Comparison of ENCODE assay signal across 1 cellular context in the genomic region with DNA sequence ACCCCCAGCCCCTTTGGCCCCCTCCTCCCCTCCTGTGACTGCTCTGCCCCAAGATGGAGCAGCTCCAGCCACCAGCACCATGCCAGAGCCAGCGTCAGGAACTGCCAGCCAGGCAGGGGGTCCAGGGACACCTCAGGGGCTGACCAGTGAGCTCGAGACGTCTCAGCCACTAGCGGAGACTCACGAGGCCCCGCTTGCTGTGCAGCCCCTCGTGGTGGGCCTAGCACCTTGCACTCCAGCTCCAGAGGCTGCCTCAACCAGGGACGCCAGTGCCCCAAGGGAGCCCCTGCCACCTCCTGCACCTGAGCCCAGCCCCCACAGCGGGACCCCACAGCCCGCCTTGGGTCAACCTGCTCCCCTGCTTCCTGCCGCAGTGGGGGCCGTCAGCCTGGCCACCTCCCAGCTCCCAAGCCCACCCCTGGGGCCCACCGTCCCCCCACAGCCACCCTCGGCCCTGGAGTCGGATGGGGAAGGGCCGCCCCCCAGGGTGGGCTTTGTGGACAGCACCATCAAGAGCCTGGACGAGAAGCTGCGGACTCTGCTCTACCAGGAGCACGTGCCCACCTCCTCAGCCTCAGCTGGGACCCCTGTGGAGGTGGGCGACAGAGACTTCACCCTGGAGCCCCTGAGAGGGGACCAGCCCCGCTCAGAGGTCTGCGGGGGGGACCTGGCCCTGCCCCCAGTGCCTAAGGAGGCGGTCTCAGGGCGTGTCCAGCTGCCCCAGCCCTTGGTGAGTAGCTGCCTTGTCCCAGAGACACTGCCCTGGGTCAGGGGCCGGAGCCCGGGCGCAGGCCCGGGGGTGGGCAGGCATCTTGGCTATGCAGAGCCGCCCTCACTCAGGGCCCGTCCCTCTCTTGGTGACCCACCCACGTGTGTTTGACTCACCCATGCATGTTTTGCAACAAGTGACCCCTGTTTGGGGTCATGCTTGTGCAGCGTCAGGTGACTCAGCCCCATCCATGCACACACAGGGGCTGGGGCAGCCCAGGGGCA.
TF ChIP-seq lines count a peak whose summit lies in the region.

No MANE protein-coding gene starts in this region.

TF ChIP-seq in K562, 482 proteins besides CTCF, POLR2A, EP300 and RAD21 (continued from another document):
- TF ChIP-seq, protein P1, sequence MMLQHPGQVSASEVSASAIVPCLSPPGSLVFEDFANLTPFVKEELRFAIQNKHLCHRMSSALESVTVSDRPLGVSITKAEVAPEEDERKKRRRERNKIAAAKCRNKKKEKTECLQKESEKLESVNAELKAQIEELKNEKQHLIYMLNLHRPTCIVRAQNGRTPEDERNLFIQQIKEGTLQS (IDR thresholded peaks at IDR 0.05): peak; percentile 61
- TF ChIP-seq, protein P1 (CRISPR knock-in tag; conservative IDR thresholded peaks at IDR 0.05): no peak
- TF ChIP-seq JUND (IDR thresholded peaks at IDR 0.05; ENCODE audit: borderline replicate concordance, low read depth, low read length) (peak; percentile 26; the same call in 1 of the 2 replicates), JUND (tag; IDR thresholded peaks at IDR 0.05; ENCODE audit: borderline replicate concordance, low read depth, low read length) (no peak), KLF13 (tag; IDR thresholded peaks at IDR 0.05; ENCODE audit: borderline replicate concordance, low read depth) (no peak), FOSL1 (tag; conservative IDR thresholded peaks at IDR 0.05) (peak; percentile 71), MIER1 (IDR thresholded peaks at IDR 0.05; ENCODE audit: low read depth) (no peak), NR2C2 (CRISPR knock-in tag; IDR thresholded peaks at IDR 0.05) (no peak), NR2C2 (tag; IDR thresholded peaks at IDR 0.05) (peak; percentile 52; the same call in 1 of the 2 replicates), BHLHE40 (IDR thresholded peaks at IDR 0.05; ENCODE audit: low read length) (peak; percentile 35; the same call in 1 of the 2 replicates)
- TF ChIP-seq, protein P2, sequence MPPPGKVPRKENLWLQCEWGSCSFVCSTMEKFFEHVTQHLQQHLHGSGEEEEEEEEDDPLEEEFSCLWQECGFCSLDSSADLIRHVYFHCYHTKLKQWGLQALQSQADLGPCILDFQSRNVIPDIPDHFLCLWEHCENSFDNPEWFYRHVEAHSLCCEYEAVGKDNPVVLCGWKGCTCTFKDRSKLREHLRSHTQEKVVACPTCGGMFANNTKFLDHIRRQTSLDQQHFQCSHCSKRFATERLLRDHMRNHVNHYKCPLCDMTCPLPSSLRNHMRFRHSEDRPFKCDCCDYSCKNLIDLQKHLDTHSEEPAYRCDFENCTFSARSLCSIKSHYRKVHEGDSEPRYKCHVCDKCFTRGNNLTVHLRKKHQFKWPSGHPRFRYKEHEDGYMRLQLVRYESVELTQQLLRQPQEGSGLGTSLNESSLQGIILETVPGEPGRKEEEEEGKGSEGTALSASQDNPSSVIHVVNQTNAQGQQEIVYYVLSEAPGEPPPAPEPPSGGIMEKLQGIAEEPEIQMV (tag; conservative IDR thresholded peaks at IDR 0.05; ENCODE audit: low read depth): no peak
